Comparison of ENCODE assay signal across 12 cellular contexts in genomic region chr6:159633196-159633595, GRCh38. TPM values are rescaled to one million over a fixed set of nuclear protein-coding genes. Genes with fewer than 3 reads are reported as not detected.
DNase-seq lines count a peak whose midpoint lies in the region; ATAC-seq and TF ChIP-seq lines count a peak whose summit lies in the region.
"Had no signal": no experiment of that assay in that cellular context is flagged by ENCODE, and none has a peak within 500 bp of the region (broad histone marks: within the 10 kb centered on the region; RNA-seq: fewer than 3 reads in every experiment).

No MANE protein-coding gene starts in this region.

- H3K4me3 Mint-ChIP-seq in activated CD4-positive, alpha-beta T cell treated with anti-CD3 and anti-CD28 coated beads for 36 hours = no peak overlapping the region
- H3K4me3 Mint-ChIP-seq in chondrocyte (ENCODE audit: unreplicated experiment) = no peak overlapping the region
- H3K4me3 Mint-ChIP-seq: CD4-positive, alpha-beta memory T cell had no signal

- H3K4me1 Mint-ChIP-seq in activated CD4-positive, alpha-beta T cell treated with anti-CD3 and anti-CD28 coated beads for 36 hours = no peaks in the 10 kb centered on the region
- H3K4me1 Mint-ChIP-seq in chondrocyte (ENCODE audit: low read depth) = no peaks in the 10 kb centered on the region
- H3K4me1 Mint-ChIP-seq: CD4-positive, alpha-beta memory T cell had no signal

- no peaks in the 10 kb centered on the region for H3K9me3 Mint-ChIP-seq in activated CD4-positive, alpha-beta T cell treated with anti-CD3 and anti-CD28 coated beads for 36 hours (ENCODE audit: low read depth)
- H3K9me3 Mint-ChIP-seq in chondrocyte (ENCODE audit: low read depth) = peaks cover 3% of the 10 kb centered on the region

- peaks cover 2% of the 10 kb centered on the region for H3K36me3 Mint-ChIP-seq in activated CD4-positive, alpha-beta T cell treated with anti-CD3 and anti-CD28 coated beads for 36 hours (ENCODE audit: low read depth)
- H3K36me3 Mint-ChIP-seq in chondrocyte (ENCODE audit: low read depth) = no peaks in the 10 kb centered on the region

- CTCF ChIA-PET in activated CD4-positive, alpha-beta T cell treated with anti-CD3 and anti-CD28 coated beads for 36 hours (lab: Charles Lee) = interaction anchor here (4.0 kb wide), 1 partner anchor 22 kb away, joined by 17 read pairs; no protein-coding TSS in a partner anchor

- H3K27me3 Mint-ChIP-seq in activated CD4-positive, alpha-beta T cell treated with anti-CD3 and anti-CD28 coated beads for 36 hours = no peaks in the 10 kb centered on the region
- no peaks in the 10 kb centered on the region for H3K27me3 Mint-ChIP-seq in chondrocyte (ENCODE audit: low read depth)
- H3K27me3 Mint-ChIP-seq: CD4-positive, alpha-beta memory T cell had no signal

- no peak for ATAC-seq in activated CD4-positive, alpha-beta T cell treated with anti-CD3 and anti-CD28 coated beads for 36 hours
- no peak for ATAC-seq in GM19467 (IDR thresholded peaks at IDR 0.05; ENCODE audit: unreplicated experiment)

- intact Hi-C loops in activated CD4-positive, alpha-beta T cell treated with anti-CD3 and anti-CD28 coated beads for 36 hours (cut with DNase I, micrococcal nuclease) = loop anchor here in 1 of 2 experiments (10.0 kb wide), 1 partner anchor 378 kb away; no protein-coding TSS in a partner anchor

- TF ChIP-seq CTCF in LNCaP clone FGC (IDR thresholded peaks at IDR 0.05; ENCODE audit: control insufficient read depth, extremely low read depth, insufficient read depth) (peak; percentile 41), chondrocyte (IDR thresholded peaks at IDR 0.05) (peak; percentile 70), retinal pigment epithelial cell (conservative IDR thresholded peaks at IDR 0.05; ENCODE audit: low read depth, low read length) (peak; percentile 69)

- peak; percentile 11 for DNase-seq in activated CD4-positive, alpha-beta T cell treated with anti-CD3 and anti-CD28 coated beads for 36 hours
- no peak for DNase-seq in activated CD4-positive, alpha-beta T cell treated with anti-CD3 and anti-CD28 coated beads for 4 hours
- DNase-seq in LNCaP clone FGC (ENCODE audit: low read depth) = no peak
- DNase-seq in chondrocyte (ENCODE audit: low spot score) = no peak
- DNase-seq in retinal pigment epithelial cell (ENCODE audit: low read depth) = no peak
- DNase-seq in stimulated activated naive CD4-positive, alpha-beta T cell treated with Interleukin-2 at 50 U/mL for 16 hours (lab: John Stamatoyannopoulos, UW) = no peak
- DNase-seq in activated gamma-delta T cell treated with Interleukin-2 at 50 U/mL for 16 hours = no peak
- DNase-seq: activated CD8-positive, alpha-beta memory T cell treated with anti-CD3 and anti-CD28 coated beads, Interleukin-2, amount 50 U/mL, for 48 hours; CD4-positive, alpha-beta memory T cell; NCI-H510A treated with DMSO at 0.1 percent for 48 hours; uterus had no signal

- H3K4me3 ChIP-seq in LNCaP clone FGC (ENCODE audit: low read depth, low read length) (no peak overlapping the region), retinal pigment epithelial cell (ENCODE audit: low read length) (no peak overlapping the region)
- H3K4me3 ChIP-seq: uterus had no signal

- no peak overlapping the region for H3K27ac Mint-ChIP-seq in activated CD4-positive, alpha-beta T cell treated with anti-CD3 and anti-CD28 coated beads for 36 hours
- no peak overlapping the region for H3K27ac Mint-ChIP-seq in chondrocyte (ENCODE audit: unreplicated experiment)
- H3K27ac Mint-ChIP-seq: CD4-positive, alpha-beta memory T cell had no signal

- POLR2A ChIA-PET in activated CD4-positive, alpha-beta T cell treated with anti-CD3 and anti-CD28 coated beads for 36 hours (lab: Charles Lee) = no interaction called here

RNA-seq across cellular contexts. Expression of gene SOD2, which starts 59.8 kb away (rescaled TPM):
- 100 to 1,000 TPM in 1 of 2 experiments, 10 to 100 TPM in 1; 90.6 to 105 TPM for total RNA-seq in activated CD4-positive, alpha-beta T cell treated with anti-CD3 and anti-CD28 coated beads for 36 hours
- total RNA-seq in chondrocyte = 57.1 to 87.3 TPM (median 61.5 TPM) in 3 replicates
